1 cellular context compared by ENCODE assay signal in genomic region chr5:139696167-139696893, GRCh38.
A peak's percentile ranks its signal among the peaks of the same experiment; 100 is the strongest.
TF ChIP-seq lines count a peak whose summit lies in the region.

No MANE protein-coding gene starts in this region.

TF ChIP-seq in K562, 482 proteins besides CTCF, POLR2A, EP300 and RAD21 (continued from another document and continues in another):
- no peak for TF ChIP-seq DMBX1 (CRISPR knock-in tag; IDR thresholded peaks at IDR 0.05; ENCODE audit: borderline replicate concordance)
- TF ChIP-seq SRF (CRISPR knock-in tag; IDR thresholded peaks at IDR 0.05), result no peak
- no peak for TF ChIP-seq ZNF165 (CRISPR knock-in tag; IDR thresholded peaks at IDR 0.05; ENCODE audit: borderline replicate concordance)
- no peak for TF ChIP-seq NELFE (IDR thresholded peaks at IDR 0.05; ENCODE audit: insufficient read depth, insufficient read length)
- no peak; the same call in 1 of the 2 replicates for TF ChIP-seq ESRRA (IDR thresholded peaks at IDR 0.05; ENCODE audit: borderline replicate concordance, low read depth)
- TF ChIP-seq ZNF23 (CRISPR knock-in tag; IDR thresholded peaks at IDR 0.05), result no peak
- no peak for TF ChIP-seq KLF13 (tag; IDR thresholded peaks at IDR 0.05; ENCODE audit: borderline replicate concordance, low read depth)
- no peak for TF ChIP-seq BRF2 (IDR thresholded peaks at IDR 0.05; ENCODE audit: borderline replicate concordance, insufficient read depth, insufficient read length)
- TF ChIP-seq MAFF (IDR thresholded peaks at IDR 0.05; ENCODE audit: low read length), result peak; percentile 30; the same call in 1 of the 2 replicates
- no peak for TF ChIP-seq HES1 (IDR thresholded peaks at IDR 0.05; ENCODE audit: low read depth)
- TF ChIP-seq CGGBP1 (CRISPR knock-in tag; IDR thresholded peaks at IDR 0.05), result no peak
- no peak for TF ChIP-seq SETDB1 (IDR thresholded peaks at IDR 0.05; ENCODE audit: low read length)
- TF ChIP-seq GABPB2 (CRISPR knock-in tag; conservative IDR thresholded peaks at IDR 0.05), result no peak
- TF ChIP-seq EP400 (IDR thresholded peaks at IDR 0.05), result peak; percentile 73
- no peak for TF ChIP-seq ZNF133 (CRISPR knock-in tag; IDR thresholded peaks at IDR 0.05)
- no peak for TF ChIP-seq ZC3H8 (IDR thresholded peaks at IDR 0.05)
- no peak for TF ChIP-seq ZC3H4 (CRISPR knock-in tag; IDR thresholded peaks at IDR 0.05; ENCODE audit: borderline replicate concordance)
- no peak for TF ChIP-seq HNRNPUL1 (IDR thresholded peaks at IDR 0.05; ENCODE audit: low read length)
- no peak for TF ChIP-seq ZNF586 (CRISPR knock-in tag; conservative IDR thresholded peaks at IDR 0.05)
- TF ChIP-seq ZNF79 (CRISPR knock-in tag; IDR thresholded peaks at IDR 0.05; ENCODE audit: low read depth), result no peak
- no peak for TF ChIP-seq ELK3 (CRISPR knock-in tag; IDR thresholded peaks at IDR 0.05)
- no peak; the same call in 1 of the 2 replicates for TF ChIP-seq JUND (IDR thresholded peaks at IDR 0.05; ENCODE audit: borderline replicate concordance, low read depth, low read length)
- no peak; the same call in 2 of the 3 replicates for TF ChIP-seq JUND (tag; IDR thresholded peaks at IDR 0.05; ENCODE audit: borderline replicate concordance, low read depth, low read length)
- TF ChIP-seq HEY1 (CRISPR knock-in tag; IDR thresholded peaks at IDR 0.05; ENCODE audit: borderline replicate concordance), result no peak
- TF ChIP-seq POLR2H (tag; IDR thresholded peaks at IDR 0.05; ENCODE audit: low read depth), result no peak
- TF ChIP-seq PTRF (tag; IDR thresholded peaks at IDR 0.05), result no peak
- TF ChIP-seq SMAD3 (CRISPR knock-in tag; conservative IDR thresholded peaks at IDR 0.05), result no peak
- no peak for TF ChIP-seq STAG1 (CRISPR knock-in tag; IDR thresholded peaks at IDR 0.05; ENCODE audit: borderline replicate concordance)
- no peak for TF ChIP-seq FOSL1 (tag; conservative IDR thresholded peaks at IDR 0.05)
- no peak for TF ChIP-seq SUPT5H (IDR thresholded peaks at IDR 0.05)
- peak; percentile 43; the same call in 1 of the 2 replicates for TF ChIP-seq NFRKB (IDR thresholded peaks at IDR 0.05; ENCODE audit: low read depth)
- TF ChIP-seq ZBED1 (IDR thresholded peaks at IDR 0.05), result 0 out of 2 replicates have a peak, but pooled peaks have one; percentile 33
- peak; percentile 70 for TF ChIP-seq ZNF592 (IDR thresholded peaks at IDR 0.05)
- no peak for TF ChIP-seq ATF1 (CRISPR knock-in tag; IDR thresholded peaks at IDR 0.05)
- peak; percentile 69 for TF ChIP-seq ATF1 (tag; IDR thresholded peaks at IDR 0.05)
- TF ChIP-seq BHLHE40 (IDR thresholded peaks at IDR 0.05; ENCODE audit: low read length), result no peak
- no peak for TF ChIP-seq MBD1 (CRISPR knock-in tag; IDR thresholded peaks at IDR 0.05)
- no peak for TF ChIP-seq LCOR (CRISPR knock-in tag; IDR thresholded peaks at IDR 0.05)
- TF ChIP-seq TCF3 (CRISPR knock-in tag; IDR thresholded peaks at IDR 0.05), result no peak
- TF ChIP-seq HDAC1 (IDR thresholded peaks at IDR 0.05), result peak in 1 of 2 experiments; percentile 46; a peak in 2 of 4 replicates
- TF ChIP-seq BRF1 (IDR thresholded peaks at IDR 0.05; ENCODE audit: borderline replicate concordance, extremely low read depth, insufficient read length), result no peak
- TF ChIP-seq RERE (CRISPR knock-in tag; IDR thresholded peaks at IDR 0.05; ENCODE audit: borderline replicate concordance), result no peak
- no peak for TF ChIP-seq FOXJ3 (CRISPR knock-in tag; IDR thresholded peaks at IDR 0.05)
- peak; percentile 58; the same call in 1 of the 2 replicates for TF ChIP-seq ATF7 (IDR thresholded peaks at IDR 0.05)
- no peak for TF ChIP-seq THRAP3 (IDR thresholded peaks at IDR 0.05; ENCODE audit: borderline replicate concordance)
- no peak for TF ChIP-seq TARDBP (IDR thresholded peaks at IDR 0.05)
- TF ChIP-seq RBBP5 (IDR thresholded peaks at IDR 0.05; ENCODE audit: borderline replicate concordance, insufficient read depth, low read length, poor library complexity, severe bottlenecking), result no peak
- no peak for TF ChIP-seq PTBP1 (IDR thresholded peaks at IDR 0.05; ENCODE audit: low read depth, low read length)
- TF ChIP-seq ZKSCAN8 (CRISPR knock-in tag; IDR thresholded peaks at IDR 0.05), result no peak
- peak; percentile 28; the same call in 1 of the 2 replicates for TF ChIP-seq STAT6 (CRISPR knock-in tag; IDR thresholded peaks at IDR 0.05)
- peak; percentile 15; the same call in 1 of the 2 replicates for TF ChIP-seq USF1 (CRISPR knock-in tag; IDR thresholded peaks at IDR 0.05)
- peak; percentile 25 for TF ChIP-seq RBM25 (IDR thresholded peaks at IDR 0.05; ENCODE audit: low read depth, low read length, severe bottlenecking)
